Comparison of ENCODE assay signal across 20 cellular contexts in genomic region chrX:45602151-45602550, GRCh38.
"Had no signal": no experiment of that assay in that cellular context is flagged by ENCODE, and none has a peak within 500 bp of the region (broad histone marks: within the 10 kb centered on the region; RNA-seq: fewer than 3 reads in every experiment).

No MANE protein-coding gene starts in this region.

- ATAC-seq: activated T-helper 17 cell treated with anti-CD3 and anti-CD28 coated beads, Interleukin-2, amount 50 U/mL, for 72 hours; left cardiac atrium; lower lobe of right lung; naive thymus-derived CD4-positive, alpha-beta T cell; stimulated activated memory B cell treated with anti-CD40 and anti-IgM and Interleukin-4, amounts not matched to agents 10 μg/mL and 1 μg/mL and 100 μg/mL, for 72 hours; T-helper 17 cell had no signal

- H3K9me3 ChIP-seq: adrenal gland, lower lobe of right lung, uterus had no signal

- H3K4me3 ChIP-seq: adrenal gland, esophagus squamous epithelium, lower lobe of right lung, right atrium auricular region, spleen, tibial artery, uterus had no signal

- DNase-seq: activated CD4-positive, alpha-beta T cell treated with anti-CD3 and anti-CD28 coated beads, Interleukin-2, amount 50 U/mL, for 1 hour; activated naive CD4-positive, alpha-beta T cell treated with anti-CD3 and anti-CD28 coated beads for 36 hours; activated T-cell treated with anti-CD3 and anti-CD28 coated beads for 4 hours; adrenal gland; dermis blood vessel endothelial cell; esophagus squamous epithelium; glutamatergic neuron; left cardiac atrium; lower lobe of right lung; midbrain; naive thymus-derived CD4-positive, alpha-beta T cell; posterior cingulate gyrus; spleen; stimulated activated CD4-positive, alpha-beta T cell treated with anti-CD3 and anti-CD28 coated beads, Interleukin-1b, Interleukin-23, amount 100 ng/mL, for 48 hours; T-helper 17 cell; tibial artery; uterus had no signal

- H3K27me3 ChIP-seq: adrenal gland, esophagus squamous epithelium, right atrium auricular region, spleen, tibial artery, uterus had no signal

- H3K36me3 ChIP-seq: adrenal gland, esophagus squamous epithelium, lower lobe of right lung, right atrium auricular region, spleen, tibial artery, uterus had no signal

- H3K27ac ChIP-seq: adrenal gland, lower lobe of right lung, right atrium auricular region, spleen had no signal

- H3K4me1 ChIP-seq: adrenal gland, esophagus squamous epithelium, lower lobe of right lung, right atrium auricular region, spleen, uterus had no signal
